Comparison of ENCODE assay signal across 32 cellular contexts in genomic region chr7:95893484-95893883, GRCh38.
"Had no signal": no experiment of that assay in that cellular context is flagged by ENCODE, and none has a peak within 500 bp of the region (broad histone marks: within the 10 kb centered on the region; RNA-seq: fewer than 3 reads in every experiment).

No MANE protein-coding gene starts in this region.

- DNase-seq: naive thymus-derived CD4-positive, alpha-beta T cell; natural killer cell; occipital lobe; ovary; posterior cingulate gyrus; psoas muscle; right cardiac atrium; spleen; stimulated activated CD4-positive, alpha-beta T cell treated with anti-CD3 and anti-CD28 coated beads, Interleukin-12 subunit alpha, Interleukin-12 subunit beta, amount 100 ng/mL, for 4 hours; stimulated activated CD4-positive, alpha-beta T cell treated with anti-CD3 and anti-CD28 coated beads, Interleukin-1b, Interleukin-23, amount 100 ng/mL, for 48 hours; stimulated activated CD4-positive, alpha-beta T cell treated with anti-CD3 and anti-CD28 coated beads, Interleukin-4, amount 100 ng/mL, for 1 hour; stimulated activated CD4-positive, alpha-beta T cell treated with anti-CD3 and anti-CD28 coated beads, Interleukin-4, amount 100 ng/mL, for 4 hours; stimulated activated CD8-positive, alpha-beta memory T cell treated with anti-CD3 and anti-CD28 coated beads, Interleukin-4, amount 100 ng/mL, for 48 hours; stimulated activated naive CD4-positive, alpha-beta T cell; stimulated activated naive CD8-positive, alpha-beta T cell treated with anti-CD3 and anti-CD28 coated beads, Interleukin-15, amount 100 ng/mL, for 72 hours; stimulated activated naive CD8-positive, alpha-beta T cell treated with anti-CD3 and anti-CD28 coated beads, Interleukin-15, Interleukin-2, amounts not matched to agents 100 U/mL and 50 U/mL, for 24 hours; substantia nigra; testis; thyroid gland; trophoblast cell; upper lobe of left lung; uterus had no signal

- H3K9ac ChIP-seq: neural progenitor cell, parathyroid adenoma had no signal

- H3K36me3 ChIP-seq: neural progenitor cell, ovary, spleen, suprapubic skin, thyroid gland, tibial nerve, upper lobe of left lung, uterus had no signal

- H3K4me2 ChIP-seq: neural progenitor cell, smooth muscle cell had no signal

- H3K27ac ChIP-seq: neural progenitor cell, ovary, parathyroid adenoma, psoas muscle, skin epidermis, spleen, suprapubic skin, testis, thyroid gland, tibial nerve, upper lobe of left lung, uterus had no signal

- H3K4me1 ChIP-seq: parathyroid adenoma, psoas muscle, testis, thyroid gland, uterus had no signal

- H3K36me3 Mint-ChIP-seq: naive thymus-derived CD4-positive, alpha-beta T cell; natural killer cell; neural progenitor cell; stimulated activated memory B cell treated with anti-CD40 and anti-IgM and Interleukin-4, amounts not matched to agents 10 μg/mL and 1 μg/mL and 100 μg/mL, for 72 hours had no signal

- ATAC-seq: naive thymus-derived CD4-positive, alpha-beta T cell; natural killer cell; psoas muscle; right cardiac atrium; sciatic nerve; stimulated activated memory B cell treated with anti-CD40 and anti-IgM and Interleukin-4, amounts not matched to agents 10 μg/mL and 1 μg/mL and 100 μg/mL, for 72 hours; stimulated activated naive CD8-positive, alpha-beta T cell treated with anti-CD3 and anti-CD28 coated beads, Interleukin-15, amount 100 ng/mL, for 72 hours; stimulated activated naive CD8-positive, alpha-beta T cell treated with anti-CD3 and anti-CD28 coated beads, Interleukin-15, Interleukin-2, amounts not matched to agents 100 U/mL and 50 U/mL, for 24 hours had no signal

- H3K4me1 Mint-ChIP-seq: naive thymus-derived CD4-positive, alpha-beta T cell; natural killer cell; nephron; neural progenitor cell; stimulated activated memory B cell treated with anti-CD40 and anti-IgM and Interleukin-4, amounts not matched to agents 10 μg/mL and 1 μg/mL and 100 μg/mL, for 72 hours; stimulated activated naive CD8-positive, alpha-beta T cell treated with anti-CD3 and anti-CD28 coated beads, Interleukin-15, amount 100 ng/mL, for 72 hours had no signal

- H3K27me3 Mint-ChIP-seq: progenitor cell of endocrine pancreas; stimulated activated memory B cell treated with anti-CD40 and anti-IgM and Interleukin-4, amounts not matched to agents 10 μg/mL and 1 μg/mL and 100 μg/mL, for 72 hours had no signal

- H3K4me3 ChIP-seq: neural progenitor cell, ovary, psoas muscle, skin epidermis, smooth muscle cell, spleen, suprapubic skin, testis, thyroid gland, tibial nerve, upper lobe of left lung, uterus had no signal

- H3K9me3 ChIP-seq: ovary, psoas muscle, spleen, suprapubic skin, testis, thyroid gland, tibial nerve, upper lobe of left lung, uterus had no signal

- H2AFZ ChIP-seq: neural progenitor cell, parathyroid adenoma had no signal

- H3K9me3 Mint-ChIP-seq: natural killer cell; nephron; neural progenitor cell; stimulated activated naive CD8-positive, alpha-beta T cell treated with anti-CD3 and anti-CD28 coated beads, Interleukin-15, amount 100 ng/mL, for 72 hours had no signal

- H3K27me3 ChIP-seq: neural progenitor cell, ovary, spleen, suprapubic skin, testis, thyroid gland, tibial nerve, upper lobe of left lung, uterus had no signal

- H3K4me3 Mint-ChIP-seq: naive thymus-derived CD4-positive, alpha-beta T cell; natural killer cell; nephron; neural progenitor cell; stimulated activated memory B cell treated with anti-CD40 and anti-IgM and Interleukin-4, amounts not matched to agents 10 μg/mL and 1 μg/mL and 100 μg/mL, for 72 hours; stimulated activated naive CD8-positive, alpha-beta T cell treated with anti-CD3 and anti-CD28 coated beads, Interleukin-15, amount 100 ng/mL, for 72 hours had no signal

- H3K27ac Mint-ChIP-seq: naive thymus-derived CD4-positive, alpha-beta T cell; natural killer cell; nephron; neural progenitor cell; progenitor cell of endocrine pancreas; stimulated activated memory B cell treated with anti-CD40 and anti-IgM and Interleukin-4, amounts not matched to agents 10 μg/mL and 1 μg/mL and 100 μg/mL, for 72 hours; stimulated activated naive CD8-positive, alpha-beta T cell treated with anti-CD3 and anti-CD28 coated beads, Interleukin-15, amount 100 ng/mL, for 72 hours had no signal
